Comparison of ENCODE assay signal across 8 cellular contexts in the genomic region with DNA sequence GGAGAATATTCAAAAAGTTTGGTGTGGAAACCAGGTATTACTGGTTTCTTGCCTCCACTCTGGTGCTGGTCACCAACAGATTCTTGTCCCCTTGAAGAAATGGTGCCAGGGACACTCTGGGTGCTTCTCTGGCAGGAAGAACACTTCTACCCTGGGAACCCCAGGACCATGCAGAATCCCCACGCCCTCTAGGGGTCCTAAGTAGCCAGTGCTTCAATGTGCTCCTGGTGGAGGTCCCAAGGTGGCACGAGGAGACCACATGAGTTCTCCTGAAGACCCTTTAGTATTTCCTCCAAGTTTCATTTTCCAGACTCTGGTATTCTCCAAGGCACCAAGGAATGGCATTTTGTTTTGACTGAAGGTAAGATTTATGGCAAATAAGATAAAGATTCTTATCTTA.
A peak's percentile ranks its signal among the peaks of the same experiment; 100 is the strongest.
DNase-seq lines count a peak whose midpoint lies in the region; TF ChIP-seq lines count a peak whose summit lies in the region.

No MANE protein-coding gene starts in this region.

- peaks cover 3% of the 10 kb centered on the region for H3K79me1 ChIP-seq in neuronal stem cell (ENCODE audit: low read depth, low read length)

- H3K4me3 ChIP-seq in Caco-2 (ENCODE audit: low read depth, low read length) (no peak overlapping the region), NB4 (ENCODE audit: low read depth, low read length) (no peak overlapping the region), epithelial cell of proximal tubule (ENCODE audit: low read depth, low read length) (no peak overlapping the region), suprapubic skin (no peak overlapping the region), neuronal stem cell (ENCODE audit: low read length in 2 of 2) (no peak overlapping the region), right atrium auricular region (no peak overlapping the region)

- H2BK120ac ChIP-seq in neuronal stem cell (ENCODE audit: low read depth, low read length) = no peak overlapping the region

- H3K27me3 Mint-ChIP-seq in Caco-2 (ENCODE audit: insufficient read depth, unreplicated experiment) = no peaks in the 10 kb centered on the region

- H3K9ac ChIP-seq in neuronal stem cell (ENCODE audit: low read depth, low read length, poor library complexity) = no peak overlapping the region

- no peak overlapping the region for H3K27ac Mint-ChIP-seq in Caco-2 (ENCODE audit: unreplicated experiment)

- H2AFZ ChIP-seq in neuronal stem cell (ENCODE audit: low read length) = no peak overlapping the region

- intact Hi-C loops in Caco-2 (cut with micrococcal nuclease; ENCODE audit: unreplicated experiment) = loop anchor here (1.0 to 2.0 kb wide), 3 partner anchors 29 to 161 kb away; no protein-coding TSS in a partner anchor

- H3K23ac ChIP-seq in neuronal stem cell (ENCODE audit: low read depth, low read length, poor library complexity) = no peak overlapping the region

- no TSS peak for BruUV-seq in Caco-2 (replicated peaks; lab: Mats Ljungman, UMichigan)

- H3K4me1 Mint-ChIP-seq in Caco-2 (ENCODE audit: low read depth, unreplicated experiment) = peaks cover 15% of the 10 kb centered on the region

- H2BK5ac ChIP-seq in neuronal stem cell (ENCODE audit: low read length) = no peak overlapping the region

- no peak overlapping the region for H3K4me3 Mint-ChIP-seq in Caco-2 (ENCODE audit: unreplicated experiment)

- H3K27me3 ChIP-seq in Caco-2 (replicated peaks; ENCODE audit: control insufficient read depth, insufficient read depth, low read length) = no peaks in the 10 kb centered on the region
- H3K27me3 ChIP-seq in suprapubic skin = no peaks in the 10 kb centered on the region
- no peaks in the 10 kb centered on the region for H3K27me3 ChIP-seq in neuronal stem cell (ENCODE audit: control insufficient read depth in 3 of 3, insufficient read depth in 3 of 3, low read depth in 1 of 3, low read length in 3 of 3)
- no peaks in the 10 kb centered on the region for H3K27me3 ChIP-seq in right atrium auricular region

- DNase-seq in Caco-2 = peak in 1 of 2 experiments; percentile 45
- peak; percentile 13 for DNase-seq in GM19240 (ENCODE audit: insufficient read length, low spot score)
- peak; percentile 41 for DNase-seq in NB4 (ENCODE audit: low read depth)
- DNase-seq in epithelial cell of proximal tubule (ENCODE audit: low read depth) = no peak
- DNase-seq in suprapubic skin (ENCODE audit: low spot score in 2 of 2) = no peak
- no peak for DNase-seq in NOMO-1 (lab: John Stamatoyannopoulos, UW; ENCODE audit: unreplicated experiment in 2 of 2)
- DNase-seq in neuronal stem cell (ENCODE audit: low spot score) = no peak
- DNase-seq in right atrium auricular region (ENCODE audit: low spot score) = no peak

- H3K4me1 ChIP-seq in Caco-2 = peaks cover 24% of the 10 kb centered on the region
- H3K4me1 ChIP-seq in suprapubic skin = no peaks in the 10 kb centered on the region
- peaks cover 0 to 2% of the 10 kb centered on the region in 2 donors for H3K4me1 ChIP-seq in neuronal stem cell (ENCODE audit: control insufficient read depth in 2 of 2, insufficient read depth in 1 of 2, low read depth in 1 of 2, low read length in 2 of 2)
- no peaks in the 10 kb centered on the region for H3K4me1 ChIP-seq in right atrium auricular region

- no peak overlapping the region for H2BK15ac ChIP-seq in neuronal stem cell (ENCODE audit: low read length)

- POLR2A ChIA-PET in Caco-2 (lab: Charles Lee) = no interaction called here

- no peak overlapping the region for H2AK5ac ChIP-seq in neuronal stem cell (ENCODE audit: low read depth, low read length)

- WGBS in suprapubic skin = 47% methylated on average over 2 of the region's 2 CpGs
- no CpG with 5 or more reads among the region's 2 CpGs for WGBS in neuronal stem cell (ENCODE audit: extremely low coverage in 2 of 2, insufficient read length in 2 of 2, insufficient replicate concordance in 1 of 2), 2 donors

- H4K8ac ChIP-seq in neuronal stem cell (ENCODE audit: low read depth, low read length) = no peak overlapping the region

- CTCF ChIA-PET in Caco-2 (lab: Charles Lee) = no interaction called here

- TF ChIP-seq POLR2A in NB4 (IDR thresholded peaks at IDR 0.05; ENCODE audit: extremely low read depth, insufficient read length) (no peak), suprapubic skin (IDR thresholded peaks at IDR 0.05) (no peak)

- TF ChIP-seq EP300 in suprapubic skin (IDR thresholded peaks at IDR 0.05) = no peak

- H3K36me3 ChIP-seq in Caco-2 (ENCODE audit: control insufficient read depth, insufficient read depth, low read length) = no peaks in the 10 kb centered on the region
- no peaks in the 10 kb centered on the region for H3K36me3 ChIP-seq in suprapubic skin
- H3K36me3 ChIP-seq in neuronal stem cell (replicated peaks in 1 of 2; ENCODE audit: control insufficient read depth in 2 of 2, insufficient read depth in 2 of 2, low read length in 2 of 2) = no peaks in the 10 kb centered on the region
- no peaks in the 10 kb centered on the region for H3K36me3 ChIP-seq in right atrium auricular region

- no peak overlapping the region for H3K4me2 ChIP-seq in neuronal stem cell (ENCODE audit: insufficient read depth, low read length, poor library complexity, severe bottlenecking)

- H3K18ac ChIP-seq in neuronal stem cell (ENCODE audit: low read length) = no peak overlapping the region

- H2BK12ac ChIP-seq in neuronal stem cell (ENCODE audit: low read length) = no peak overlapping the region

- H3K9me3 ChIP-seq in Caco-2 (no peaks in the 10 kb centered on the region; the same call in 1 of the 2 replicates), suprapubic skin (peaks cover 6% of the 10 kb centered on the region), neuronal stem cell (replicated peaks in 1 of 2; ENCODE audit: control insufficient read depth in 2 of 2, insufficient read depth in 1 of 2, low read depth in 1 of 2, low read length in 2 of 2) (peaks cover 0 to 2% of the 10 kb centered on the region in 2 donors), right atrium auricular region (no peaks in the 10 kb centered on the region)

- H3K27ac ChIP-seq in suprapubic skin (no peak overlapping the region), neuronal stem cell (replicated peaks; ENCODE audit: low read length) (no peak overlapping the region), right atrium auricular region (no peak overlapping the region)

- H3K9me3 Mint-ChIP-seq in Caco-2 (ENCODE audit: unreplicated experiment) = peaks cover 9% of the 10 kb centered on the region

- H3K36me3 Mint-ChIP-seq in Caco-2 (ENCODE audit: insufficient read depth, unreplicated experiment) = no peaks in the 10 kb centered on the region

- no peak overlapping the region for H3K14ac ChIP-seq in neuronal stem cell (ENCODE audit: low read length)

- no peak overlapping the region for H4K91ac ChIP-seq in neuronal stem cell (ENCODE audit: low read depth, low read length, poor library complexity)

- TF ChIP-seq CTCF in Caco-2 (IDR thresholded peaks at IDR 0.05; ENCODE audit: insufficient read depth in 1 of 2, low read depth in 1 of 2, low read length in 1 of 2, severe bottlenecking in 1 of 2, unreplicated experiment in 1 of 2) = peak; percentile 39 to 64
- peak; percentile 69 for TF ChIP-seq CTCF in NB4 (IDR thresholded peaks at IDR 0.05; ENCODE audit: low read depth, low read length)
- TF ChIP-seq CTCF in epithelial cell of proximal tubule (conservative IDR thresholded peaks at IDR 0.05; ENCODE audit: low read depth, low read length) = peak; percentile 63
- no peak for TF ChIP-seq CTCF in suprapubic skin (IDR thresholded peaks at IDR 0.05)
- no peak for TF ChIP-seq CTCF in right atrium auricular region (IDR thresholded peaks at IDR 0.05)

- no peak overlapping the region for H3K4ac ChIP-seq in neuronal stem cell (ENCODE audit: low read length)

Comparison
In these comparisons a context has a peak if more than half of its experiments do, and no peak if none do; other contexts are left out.
1. DNase-seq: peak in GM19240 (single experiment) and NB4 (single experiment); none in epithelial cell of proximal tubule (single experiment), suprapubic skin (0 of 2), NOMO-1 (0 of 2), neuronal stem cell (single experiment) and right atrium auricular region (single experiment).
2. CTCF ChIP-seq: peak in Caco-2 (2 of 2), NB4 (single experiment) and epithelial cell of proximal tubule (single experiment); none in suprapubic skin (0 of 2) and right atrium auricular region (0 of 2).